9 cellular contexts compared by ENCODE assay signal in genomic region chr7:155590215-155591023, GRCh38. TPM values are rescaled to one million over a fixed set of nuclear protein-coding genes. Genes with fewer than 3 reads are reported as not detected.
A peak's percentile ranks its signal among the peaks of the same experiment; 100 is the strongest.
DNase-seq lines count a peak whose midpoint lies in the region; ATAC-seq, FAIRE-seq and TF ChIP-seq lines count a peak whose summit lies in the region.
"Had no signal": no experiment of that assay in that cellular context is flagged by ENCODE, and none has a peak within 500 bp of the region (broad histone marks: within the 10 kb centered on the region; RNA-seq: fewer than 3 reads in every experiment).

No MANE protein-coding gene starts in this region.

- H3K36me3 Mint-ChIP-seq in T-helper 2 cell treated with Interferon-gamma antibody and Interleukin-4, amounts not matched to agents 5 μg/mL and 100 μg/mL, for 36 hours (ENCODE audit: low read depth), result no peaks in the 10 kb centered on the region

- ATAC-seq in K562 (peak; percentile 83), GM21576 (IDR thresholded peaks at IDR 0.05; ENCODE audit: unreplicated experiment) (no peak)

- peak overlapping the region; percentile 24; the same call in 1 of the 2 replicates for H3K4me2 ChIP-seq in K562 (ENCODE audit: insufficient read depth, low read length)

- H3K9me3 Mint-ChIP-seq in T-helper 2 cell treated with Interferon-gamma antibody and Interleukin-4, amounts not matched to agents 5 μg/mL and 100 μg/mL, for 36 hours, result no peaks in the 10 kb centered on the region

- POLR2A ChIA-PET in K562 (lab: Yijun Ruan, JAX), result interaction anchor here (0.6 to 1.2 kb wide), 5 partner anchors 8 to 1667 kb away, joined by 3 read pairs; no protein-coding TSS in a partner anchor

- TF ChIP-seq RAD21 in K562 (CRISPR knock-in tag; conservative IDR thresholded peaks at IDR 0.05 in 1 of 2, IDR thresholded peaks at IDR 0.05 in 1 of 2), result no peak

- peaks cover 4% of the 10 kb centered on the region for H3K4me1 Mint-ChIP-seq in T-helper 2 cell treated with Interferon-gamma antibody and Interleukin-4, amounts not matched to agents 5 μg/mL and 100 μg/mL, for 36 hours (ENCODE audit: low read depth)

- FAIRE-seq in H54 (lab: Jason Lieb, UNC), result no peak
- peak; percentile 6 for FAIRE-seq in K562 (lab: Jason Lieb, UNC)

- TF ChIP-seq POLR2A in H54 (IDR thresholded peaks at IDR 0.05; ENCODE audit: low read depth, low read length) (no peak), K562 (conservative IDR thresholded peaks at IDR 0.05) (no peak)

- TF ChIP-seq EP300 in K562 (IDR thresholded peaks at IDR 0.05; ENCODE audit: low read length), result no peak

- H3K9me1 ChIP-seq in K562 (ENCODE audit: control insufficient read depth, insufficient read depth, low read length), result peaks cover 2% of the 10 kb centered on the region

- peaks cover 18% of the 10 kb centered on the region for H3K27me3 Mint-ChIP-seq in T-helper 2 cell treated with Interferon-gamma antibody and Interleukin-4, amounts not matched to agents 5 μg/mL and 100 μg/mL, for 36 hours (ENCODE audit: low read depth)

- H3K4me3 Mint-ChIP-seq in T-helper 2 cell treated with Interferon-gamma antibody and Interleukin-4, amounts not matched to agents 5 μg/mL and 100 μg/mL, for 36 hours, result no peak overlapping the region

- CTCF ChIA-PET in K562 (lab: Yijun Ruan, JAX; ENCODE audit: low intra/inter-chr PET ratio), result no interaction called here

- no peak for TF ChIP-seq CTCF in K562 (IDR thresholded peaks at IDR 0.05 in 2 of 3, conservative IDR thresholded peaks at IDR 0.05 in 1 of 3; ENCODE audit: insufficient read depth in 2 of 3, low read depth in 1 of 3, low read length in 3 of 3)

- H3K4me1 ChIP-seq in K562 (replicated peaks in 1 of 2; ENCODE audit: control insufficient read depth in 2 of 2, insufficient read depth in 2 of 2, low read length in 2 of 2), result peaks cover 9 to 25% of the 10 kb centered on the region in 2 experiments; a peak in 4 of 5 replicates

- no peaks in the 10 kb centered on the region for H3K36me3 ChIP-seq in K562 (ENCODE audit: control insufficient read depth, insufficient read depth, low read length)

- peak overlapping the region; percentile 65 for H2AFZ ChIP-seq in K562 (ENCODE audit: low read depth, low read length)

- H3K79me2 ChIP-seq in K562 (ENCODE audit: control insufficient read depth, insufficient read depth, low read length), result no peaks in the 10 kb centered on the region

- no peaks in the 10 kb centered on the region for H3K9me3 ChIP-seq in K562 (replicated peaks; ENCODE audit: control insufficient read depth, insufficient read depth, low read depth, low read length)

- in situ Hi-C loops in K562 (cut with MboI), result no loop called here

- peaks cover 64 to 95% of the 10 kb centered on the region in 2 experiments for H3K27me3 ChIP-seq in K562 (ENCODE audit: control insufficient read depth in 2 of 2, insufficient read depth in 2 of 2, low read length in 2 of 2)

- H4K20me1 ChIP-seq in K562 (replicated peaks; ENCODE audit: control insufficient read depth, insufficient read depth, low read length), result 0 out of 2 replicates have a peak, but pooled peaks cover 10% of the 10 kb centered on the region

- H3K27ac Mint-ChIP-seq in T-helper 2 cell treated with Interferon-gamma antibody and Interleukin-4, amounts not matched to agents 5 μg/mL and 100 μg/mL, for 36 hours, result no peak overlapping the region

- DNase-seq in H54 (ENCODE audit: insufficient read length, low spot score) (peak; percentile 19), NCI-H2081 treated with DMSO at 0.1 percent for 48 hours (lab: John Stamatoyannopoulos, UW) (peak; percentile 35), K562 (ENCODE audit: extremely low read depth in 1 of 4, low spot score in 3 of 4) (peak; percentile 42 to 70 (median 56)), myocyte (ENCODE audit: low read depth) (peak; percentile 69), T-helper 9 cell (no peak), NCI-H2171 (lab: John Stamatoyannopoulos, UW) (no peak)
- no peak for DNase-seq in T-helper 2 cell treated with Interferon-gamma antibody and Interleukin-4, amounts not matched to agents 5 μg/mL and 100 μg/mL, for 36 hours (ENCODE audit: low spot score)

- no TSS peak for BruUV-seq in K562 (replicated peaks; lab: Mats Ljungman, UMichigan)

- H3K4me3 ChIP-seq in K562, result no peak overlapping the region

- H3K9ac ChIP-seq in K562 (ENCODE audit: insufficient read depth in 1 of 2, low read depth in 2 of 2, low read length in 2 of 2), result peak overlapping the region in 1 of 2 experiments; percentile 35; a peak in 2 of 4 replicates

- H3K27ac ChIP-seq in K562 (ENCODE audit: extremely low read depth, low read depth, low read length), result no peak overlapping the region

- intact Hi-C loops in K562 (cut with micrococcal nuclease), result no loop called here

- WGBS in K562 (ENCODE audit: insufficient coverage, low coverage, missing lambda C conversion rate), result 44% methylated on average over 20 of the region's 20 CpGs

TF ChIP-seq in K562, 482 proteins besides CTCF, POLR2A, EP300 and RAD21 (continues in another document):
- TF ChIP-seq NRF1 (conservative IDR thresholded peaks at IDR 0.05 in 1 of 2, IDR thresholded peaks at IDR 0.05 in 1 of 2) (0 out of 4 replicates have a peak, but pooled peaks of 1 of the 2 experiments have one; percentile 7), GMEB1 (CRISPR knock-in tag; IDR thresholded peaks at IDR 0.05) (no peak), MXI1 (IDR thresholded peaks at IDR 0.05; ENCODE audit: low read depth, low read length) (peak; percentile 53; the same call in 1 of the 2 replicates), RNF219 (CRISPR knock-in tag; IDR thresholded peaks at IDR 0.05) (no peak), BCL6 (CRISPR knock-in tag; IDR thresholded peaks at IDR 0.05) (no peak)

RNA-seq across cellular contexts. Expression of gene CNPY1, which starts 44.1 kb away (rescaled TPM):
- total RNA-seq in K562 (2011; cell fraction: chromatin; rRNA removed; ENCODE audit: low replicate concordance), result not detected in 2 replicates
- not detected in 2 replicates for total RNA-seq in K562 (2011; cell fraction: nucleolus; rRNA removed)
- total RNA-seq in K562 (2011; cell fraction: nucleoplasm; rRNA removed), result not detected in 2 replicates
- total RNA-seq in K562 (2014; rRNA removed) (not detected in 2 replicates), K562 (2014; rRNA removed; fragmentation: Illumina TruSeq; extraction: Trizol) (not detected in 2 replicates), K562 (2015; rRNA removed; fragmentation: Illumina TruSeq; extraction: Trizol) (not detected in 2 replicates), K562 (2021) (not detected in 2 replicates), myocyte (0.68 and 2.2 TPM in 2 replicates)
- polyA plus RNA-seq in K562 (2011; rRNA removed) (not detected in 2 replicates), K562 (2014; fragmentation: Illumina TruSeq; extraction: Trizol) (not detected in 2 replicates), K562 (2014; fragmentation: Nextera tagmentation; extraction: Ambion mirVana) (not detected), K562 (2014; rRNA removed) (not detected in 2 replicates)
- not detected in 2 replicates for polyA plus RNA-seq in K562 (2011; cell fraction: cytosol; rRNA removed)
- polyA plus RNA-seq in K562 (2011; cell fraction: nucleus; rRNA removed), result not detected in 2 replicates
- polyA plus RNA-seq in K562 (2012), result not detected in 2 replicates
- polyA minus RNA-seq in K562 (2011; rRNA and poly(A)+ RNA removed), result not detected in 2 replicates
- not detected in 2 replicates for polyA minus RNA-seq in K562 (2011; cell fraction: cytosol; rRNA and poly(A)+ RNA removed)
- polyA minus RNA-seq in K562 (2011; cell fraction: nucleus; rRNA and poly(A)+ RNA removed), result not detected in 2 replicates
- polyA plus RNA-seq in myocyte (2012), result not detected
- total RNA-seq: bronchial epithelial cell had no signal

RNA-seq across cellular contexts. Expression of gene RBM33, which starts 54.0 kb away (rescaled TPM):
- 115 and 326 TPM in 2 replicates for total RNA-seq in K562 (2011; cell fraction: chromatin; rRNA removed; ENCODE audit: low replicate concordance)
- total RNA-seq in K562 (2011; cell fraction: nucleolus; rRNA removed), result 62.0 and 78.6 TPM in 2 replicates
- 144 and 212 TPM in 2 replicates for total RNA-seq in K562 (2011; cell fraction: nucleoplasm; rRNA removed)
- 29.9 and 41.8 TPM in 2 replicates for total RNA-seq in K562 (2014; rRNA removed)
- total RNA-seq in K562 (2014; rRNA removed; fragmentation: Illumina TruSeq; extraction: Trizol), result 39.3 and 47.4 TPM in 2 replicates
- 32.8 and 33.9 TPM in 2 replicates for total RNA-seq in K562 (2015; rRNA removed; fragmentation: Illumina TruSeq; extraction: Trizol)
- 67.6 and 80.7 TPM in 2 replicates for total RNA-seq in K562 (2021)
- polyA plus RNA-seq in K562 (2011; rRNA removed), result 16.1 and 17.0 TPM in 2 replicates
- polyA plus RNA-seq in K562 (2011; cell fraction: cytosol; rRNA removed), result 11.1 and 15.9 TPM in 2 replicates
- polyA plus RNA-seq in K562 (2011; cell fraction: nucleus; rRNA removed), result 97.0 and 123 TPM in 2 replicates
- 23.0 and 24.9 TPM in 2 replicates for polyA plus RNA-seq in K562 (2012)
- 23.0 and 28.7 TPM in 2 replicates for polyA plus RNA-seq in K562 (2014; fragmentation: Illumina TruSeq; extraction: Trizol)
- polyA plus RNA-seq in K562 (2014; fragmentation: Nextera tagmentation; extraction: Ambion mirVana), result 1 to 10 TPM; 4.4 to 4.7 TPM
- 27.3 and 31.7 TPM in 2 replicates for polyA plus RNA-seq in K562 (2014; rRNA removed)
- polyA minus RNA-seq in K562 (2011; rRNA and poly(A)+ RNA removed), result 84.2 and 91.2 TPM in 2 replicates
- 23.9 and 28.3 TPM in 2 replicates for polyA minus RNA-seq in K562 (2011; cell fraction: cytosol; rRNA and poly(A)+ RNA removed)
- 74.0 and 74.6 TPM in 2 replicates for polyA minus RNA-seq in K562 (2011; cell fraction: nucleus; rRNA and poly(A)+ RNA removed)
- 29.4 and 34.8 TPM in 2 replicates for total RNA-seq in myocyte
- 21.0 TPM for polyA plus RNA-seq in myocyte (2012)

Comparison
In these comparisons a context has a peak if more than half of its experiments do, and no peak if none do; other contexts are left out.
1. DNase-seq: peak in H54 (single experiment), NCI-H2081 treated with DMSO at 0.1 percent for 48 hours (single experiment), K562 (4 of 4) and myocyte (single experiment); none in T-helper 2 cell treated with Interferon-gamma antibody and Interleukin-4, amounts not matched to agents 5 μg/mL and 100 μg/mL, for 36 hours (single experiment), T-helper 9 cell (single experiment) and NCI-H2171 (single experiment).